1 cellular context compared by ENCODE assay signal in the genomic region with DNA sequence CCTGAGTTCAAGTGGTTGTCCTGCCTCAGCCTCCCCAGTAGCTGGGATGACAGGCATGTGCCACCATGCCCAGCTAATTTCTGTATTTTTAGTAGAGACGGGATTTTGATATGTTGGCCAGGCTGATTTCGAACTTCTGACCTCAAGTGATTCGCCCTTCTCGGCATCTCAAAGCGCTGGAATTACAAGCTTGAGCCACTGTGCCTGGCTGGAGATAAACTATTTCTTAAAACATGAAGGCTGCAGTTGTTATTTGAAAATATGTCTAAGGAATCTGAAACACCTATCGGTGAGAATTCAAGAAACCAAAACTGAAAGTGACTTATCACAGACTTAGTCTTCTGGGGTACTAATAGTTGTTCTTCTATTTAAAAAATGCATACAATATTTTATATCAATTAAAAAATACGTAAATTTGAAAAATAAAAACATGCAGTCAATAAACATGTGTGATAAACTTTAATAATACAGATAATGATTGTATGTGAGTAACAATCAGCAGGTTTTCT.
TF ChIP-seq lines count a peak whose summit lies in the region.

No MANE protein-coding gene starts in this region.

TF ChIP-seq in GM12878, 131 proteins besides CTCF, POLR2A, EP300 and RAD21 (continued from another document):
- TF ChIP-seq SMAD1 (IDR thresholded peaks at IDR 0.05; ENCODE audit: low read depth, partially characterized antibody), result no peak
- TF ChIP-seq ZNF622 (IDR thresholded peaks at IDR 0.05), result no peak
